In the genomic region with DNA sequence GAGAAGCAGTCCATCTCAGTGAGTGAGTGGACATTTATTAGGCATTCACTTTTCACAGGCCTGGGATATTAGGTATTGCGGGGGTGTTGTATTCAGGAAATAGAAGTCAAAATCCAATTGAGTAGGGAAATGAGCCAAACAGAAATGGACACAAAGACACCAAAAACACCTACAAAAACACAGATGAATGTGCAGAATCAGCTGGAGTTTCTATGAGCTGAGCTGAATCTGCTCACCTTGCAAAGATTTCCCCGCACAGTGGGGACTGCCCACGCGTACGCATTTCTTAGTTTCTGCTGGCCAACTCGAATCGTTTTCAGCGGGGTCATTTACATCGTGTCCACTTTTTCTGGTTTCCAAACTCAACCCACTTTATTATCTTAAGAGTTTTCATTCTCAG, we compare ENCODE assay signal across 10 cellular contexts.
DNase-seq lines count a peak whose midpoint lies in the region; ATAC-seq and TF ChIP-seq lines count a peak whose summit lies in the region.
"Had no signal": no experiment of that assay in that cellular context is flagged by ENCODE, and none has a peak within 500 bp of the region (broad histone marks: within the 10 kb centered on the region; RNA-seq: fewer than 3 reads in every experiment).

No MANE protein-coding gene starts in this region.

- peak overlapping the region; percentile 87 for H3K4me2 ChIP-seq in OCI-LY3 (ENCODE audit: low read length)
- no peak overlapping the region for H3K4me2 ChIP-seq in trophoblast cell (ENCODE audit: low read length)

- H3K4me1 Mint-ChIP-seq in activated CD4-positive, alpha-beta T cell treated with anti-CD3 and anti-CD28 coated beads, Interleukin-2, amount 10 ng/mL, durations not matched to agents 7 days and 5 days: peaks cover 100% of the 10 kb centered on the region
- peaks cover 100% of the 10 kb centered on the region for H3K4me1 Mint-ChIP-seq in activated naive CD8-positive, alpha-beta T cell treated with anti-CD3 and anti-CD28 coated beads, Interleukin-2, amount 50 U/mL, for 24 hours
- H3K4me1 Mint-ChIP-seq in stimulated activated memory B cell treated with anti-CD40 and anti-IgM and Interleukin-4, amounts not matched to agents 10 μg/mL and 1 μg/mL and 100 μg/mL, for 72 hours: peaks cover 99% of the 10 kb centered on the region

- H4K91ac ChIP-seq in trophoblast cell (ENCODE audit: low read depth, low read length): no peak overlapping the region

- H3K79me1 ChIP-seq in trophoblast cell (ENCODE audit: low read length): peaks cover 4% of the 10 kb centered on the region

- H3K9ac ChIP-seq in OCI-LY3 (ENCODE audit: low read length) (peak overlapping the region; percentile 74), trophoblast cell (ENCODE audit: low read length) (no peak overlapping the region)

- POLR2A ChIA-PET in activated CD4-positive, alpha-beta T cell treated with anti-CD3 and anti-CD28 coated beads, Interleukin-2, amount 10 ng/mL, durations not matched to agents 7 days and 5 days (lab: Charles Lee): no interaction called here

- peaks cover 17% of the 10 kb centered on the region; the same call in 1 of the 2 replicates for H4K20me1 ChIP-seq in OCI-LY3 (ENCODE audit: insufficient read depth, low read length)

- H3K36me3 Mint-ChIP-seq in activated CD4-positive, alpha-beta T cell treated with anti-CD3 and anti-CD28 coated beads, Interleukin-2, amount 10 ng/mL, durations not matched to agents 7 days and 5 days (ENCODE audit: low read depth): peaks cover 69% of the 10 kb centered on the region
- peaks cover 13% of the 10 kb centered on the region for H3K36me3 Mint-ChIP-seq in activated naive CD8-positive, alpha-beta T cell treated with anti-CD3 and anti-CD28 coated beads, Interleukin-2, amount 50 U/mL, for 24 hours (ENCODE audit: low read depth)
- H3K36me3 Mint-ChIP-seq in stimulated activated memory B cell treated with anti-CD40 and anti-IgM and Interleukin-4, amounts not matched to agents 10 μg/mL and 1 μg/mL and 100 μg/mL, for 72 hours: peaks cover 17% of the 10 kb centered on the region

- no peak overlapping the region for H2BK120ac ChIP-seq in trophoblast cell (ENCODE audit: insufficient read depth, low read length, poor library complexity)

- no peaks in the 10 kb centered on the region for H3K27me3 Mint-ChIP-seq in activated CD4-positive, alpha-beta T cell treated with anti-CD3 and anti-CD28 coated beads, Interleukin-2, amount 10 ng/mL, durations not matched to agents 7 days and 5 days
- H3K27me3 Mint-ChIP-seq in activated naive CD8-positive, alpha-beta T cell treated with anti-CD3 and anti-CD28 coated beads, Interleukin-2, amount 50 U/mL, for 24 hours: peaks cover 3% of the 10 kb centered on the region
- H3K27me3 Mint-ChIP-seq in stimulated activated memory B cell treated with anti-CD40 and anti-IgM and Interleukin-4, amounts not matched to agents 10 μg/mL and 1 μg/mL and 100 μg/mL, for 72 hours: no peaks in the 10 kb centered on the region

- H3K14ac ChIP-seq in trophoblast cell (ENCODE audit: low read length): no peak overlapping the region

- no peak overlapping the region for H2BK12ac ChIP-seq in trophoblast cell (ENCODE audit: low read length)

- no peaks in the 10 kb centered on the region for H3K9me3 Mint-ChIP-seq in activated CD4-positive, alpha-beta T cell treated with anti-CD3 and anti-CD28 coated beads, Interleukin-2, amount 10 ng/mL, durations not matched to agents 7 days and 5 days
- H3K9me3 Mint-ChIP-seq in activated naive CD8-positive, alpha-beta T cell treated with anti-CD3 and anti-CD28 coated beads, Interleukin-2, amount 50 U/mL, for 24 hours: no peaks in the 10 kb centered on the region
- peaks cover 3% of the 10 kb centered on the region for H3K9me3 Mint-ChIP-seq in stimulated activated memory B cell treated with anti-CD40 and anti-IgM and Interleukin-4, amounts not matched to agents 10 μg/mL and 1 μg/mL and 100 μg/mL, for 72 hours

- H2BK5ac ChIP-seq in trophoblast cell (ENCODE audit: low read depth, low read length, poor library complexity): no peak overlapping the region

- H3K4me3 Mint-ChIP-seq in activated CD4-positive, alpha-beta T cell treated with anti-CD3 and anti-CD28 coated beads, Interleukin-2, amount 10 ng/mL, durations not matched to agents 7 days and 5 days: peak overlapping the region; percentile 78
- peak overlapping the region; percentile 83 for H3K4me3 Mint-ChIP-seq in activated naive CD8-positive, alpha-beta T cell treated with anti-CD3 and anti-CD28 coated beads, Interleukin-2, amount 50 U/mL, for 24 hours
- peak overlapping the region; percentile 88 for H3K4me3 Mint-ChIP-seq in stimulated activated memory B cell treated with anti-CD40 and anti-IgM and Interleukin-4, amounts not matched to agents 10 μg/mL and 1 μg/mL and 100 μg/mL, for 72 hours

- no peak overlapping the region for H4K8ac ChIP-seq in trophoblast cell (ENCODE audit: low read depth, low read length)

- no peak overlapping the region for H2AFZ ChIP-seq in OCI-LY3 (ENCODE audit: low read depth, low read length)
- no peak overlapping the region for H2AFZ ChIP-seq in trophoblast cell (ENCODE audit: insufficient read depth, low read length, poor library complexity)

- TF ChIP-seq CTCF in OCI-LY3 (IDR thresholded peaks at IDR 0.05; ENCODE audit: low read depth, low read length): no peak

- H3K9me3 ChIP-seq in OCI-LY3 (ENCODE audit: insufficient read depth, low read length) (no peaks in the 10 kb centered on the region), trophoblast cell (ENCODE audit: insufficient read depth, low read depth, low read length) (no peaks in the 10 kb centered on the region)
- H3K9me3 ChIP-seq: upper lobe of left lung had no signal

- no peak overlapping the region for H2AK5ac ChIP-seq in trophoblast cell (ENCODE audit: low read length)

- H3K27ac Mint-ChIP-seq in activated CD4-positive, alpha-beta T cell treated with anti-CD3 and anti-CD28 coated beads, Interleukin-2, amount 10 ng/mL, durations not matched to agents 7 days and 5 days: peak overlapping the region; percentile 95
- peak overlapping the region; percentile 99 for H3K27ac Mint-ChIP-seq in activated naive CD8-positive, alpha-beta T cell treated with anti-CD3 and anti-CD28 coated beads, Interleukin-2, amount 50 U/mL, for 24 hours
- peak overlapping the region; percentile 94 for H3K27ac Mint-ChIP-seq in stimulated activated memory B cell treated with anti-CD40 and anti-IgM and Interleukin-4, amounts not matched to agents 10 μg/mL and 1 μg/mL and 100 μg/mL, for 72 hours

- H3K4me1 ChIP-seq in OCI-LY3 (ENCODE audit: low read length) (peaks cover 98% of the 10 kb centered on the region), trophoblast cell (ENCODE audit: control insufficient read depth in 1 of 2, insufficient read depth in 2 of 2, low read length in 2 of 2) (peaks cover 16 to 21% of the 10 kb centered on the region in 2 experiments)

- no peak for DNase-seq in activated CD4-positive, alpha-beta T cell treated with anti-CD3 and anti-CD28 coated beads, Interleukin-2, amount 10 ng/mL, durations not matched to agents 7 days and 5 days
- DNase-seq in activated CD4-positive, alpha-beta T cell treated with anti-CD3 and anti-CD28 coated beads for 4 hours: no peak
- DNase-seq in activated naive CD8-positive, alpha-beta T cell treated with anti-CD3 and anti-CD28 coated beads, Interleukin-2, amount 50 U/mL, for 24 hours: no peak
- DNase-seq in SIG-M5 treated with dmso at 0.1 percent for 504 hours (lab: John Stamatoyannopoulos, UW; ENCODE audit: unreplicated experiment): no peak
- no peak for DNase-seq in NCI-H187 (lab: John Stamatoyannopoulos, UW)
- no peak for DNase-seq in trophoblast cell
- DNase-seq: NCI-H1092 treated with DMSO at 0.1 percent for 48 hours, upper lobe of left lung had no signal

- CTCF ChIA-PET in activated CD4-positive, alpha-beta T cell treated with anti-CD3 and anti-CD28 coated beads, Interleukin-2, amount 10 ng/mL, durations not matched to agents 7 days and 5 days (lab: Charles Lee): no interaction called here

- H3K4me3 ChIP-seq in OCI-LY3 (ENCODE audit: low read length) (peak overlapping the region; percentile 63), trophoblast cell (ENCODE audit: low read depth, low read length) (no peak overlapping the region)
- H3K4me3 ChIP-seq: upper lobe of left lung had no signal

- WGBS in trophoblast cell (ENCODE audit: extremely low coverage, insufficient coverage, insufficient read length): no CpG with 5 or more reads among the region's 9 CpGs

- no peak overlapping the region for H4K12ac ChIP-seq in trophoblast cell (ENCODE audit: low read depth, low read length)

- no peak overlapping the region for H3K18ac ChIP-seq in trophoblast cell (ENCODE audit: low read length)

- H3K36me3 ChIP-seq in OCI-LY3 (replicated peaks; ENCODE audit: low read depth, low read length) (peaks cover 19% of the 10 kb centered on the region), trophoblast cell (ENCODE audit: control insufficient read depth in 1 of 2, insufficient read depth in 2 of 2, low read length in 2 of 2) (no peaks in the 10 kb centered on the region)
- H3K36me3 ChIP-seq: upper lobe of left lung had no signal

- H3K23ac ChIP-seq in trophoblast cell (ENCODE audit: low read length): no peak overlapping the region

- H3K27ac ChIP-seq in OCI-LY3 (ENCODE audit: low read length): peak overlapping the region; percentile 90
- no peak overlapping the region for H3K27ac ChIP-seq in trophoblast cell (ENCODE audit: low read depth, low read length)

- no peak overlapping the region for H3K4ac ChIP-seq in trophoblast cell (ENCODE audit: low read depth, low read length)

- peaks cover 94% of the 10 kb centered on the region for H3K79me2 ChIP-seq in OCI-LY3 (ENCODE audit: low read length)
- no peaks in the 10 kb centered on the region for H3K79me2 ChIP-seq in trophoblast cell (ENCODE audit: control insufficient read depth, insufficient read depth, low read length, poor library complexity)

- H3K27me3 ChIP-seq in OCI-LY3 (ENCODE audit: low read depth, low read length) (no peaks in the 10 kb centered on the region), trophoblast cell (ENCODE audit: insufficient read depth, low read length) (no peaks in the 10 kb centered on the region)
- H3K27me3 ChIP-seq: upper lobe of left lung had no signal

- ATAC-seq in activated naive CD8-positive, alpha-beta T cell treated with anti-CD3 and anti-CD28 coated beads, Interleukin-2, amount 50 U/mL, for 24 hours: no peak
- no peak for ATAC-seq in stimulated activated memory B cell treated with anti-CD40 and anti-IgM and Interleukin-4, amounts not matched to agents 10 μg/mL and 1 μg/mL and 100 μg/mL, for 72 hours
